In the genomic region with DNA sequence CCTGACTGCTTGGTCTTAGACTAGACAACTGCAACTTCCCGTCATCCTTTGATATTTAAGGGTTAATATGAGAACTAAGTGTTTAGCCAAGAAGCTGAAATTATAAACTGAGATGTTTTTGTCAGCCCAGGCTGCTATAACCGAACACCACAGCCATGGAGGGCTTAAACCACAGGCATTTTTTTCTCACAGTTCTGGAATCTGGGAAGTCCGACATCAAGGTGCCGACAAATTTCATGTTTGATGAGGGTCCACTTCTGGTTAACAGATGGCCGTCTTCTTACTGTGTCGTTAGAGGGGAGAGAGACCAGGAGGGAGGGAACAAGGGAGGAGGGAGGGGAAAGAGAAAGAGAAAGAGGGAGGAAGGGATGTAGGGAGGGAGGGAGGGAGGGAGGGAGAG, we compare ENCODE assay signal across 20 cellular contexts. TPM values are rescaled to one million over a fixed set of nuclear protein-coding genes. Genes with fewer than 3 reads are reported as not detected.
DNase-seq lines count a peak whose midpoint lies in the region; ATAC-seq, FAIRE-seq and TF ChIP-seq lines count a peak whose summit lies in the region.
"Had no signal": no experiment of that assay in that cellular context is flagged by ENCODE, and none has a peak within 500 bp of the region (broad histone marks: within the 10 kb centered on the region; RNA-seq: fewer than 3 reads in every experiment).

No MANE protein-coding gene starts in this region.

- no peak overlapping the region for H2BK15ac ChIP-seq in IMR-90 (ENCODE audit: low read depth, low read length)

- no peak overlapping the region for H3K56ac ChIP-seq in IMR-90 (ENCODE audit: extremely low read depth, insufficient read depth, low read length)

- peak overlapping the region in 2 of 3 experiments; percentile 19 to 56 for H3K4me3 Mint-ChIP-seq in nephron
- H3K4me3 Mint-ChIP-seq: dendritic cell treated with granulocyte-macrophage colony-stimulating factor and Interleukin-4, amounts not matched to agents 40 ng/mL and 50 ng/mL, for 4 days; WTC11 had no signal

- H3K14ac ChIP-seq in IMR-90 (replicated peaks; ENCODE audit: low read depth, low read length), result no peak overlapping the region

- no peak overlapping the region for H4K91ac ChIP-seq in IMR-90 (ENCODE audit: insufficient read depth, low read depth, low read length)

- H4K5ac ChIP-seq in IMR-90 (ENCODE audit: low read depth, low read length), result 0 out of 2 replicates have a peak overlapping the region, but pooled peaks have one; percentile 33

- no peak overlapping the region for H3K27ac ChIP-seq in IMR-90 (ENCODE audit: insufficient read depth, low read length)
- H3K27ac ChIP-seq: hepatocyte, right atrium auricular region had no signal

- ATAC-seq in IMR-90 (ENCODE audit: low read depth), result peak; percentile 84
- no peak for ATAC-seq in left cardiac atrium
- ATAC-seq: WTC11 had no signal

- 0% methylated on average over 2 of the region's 6 CpGs; no CpG with 5 or more reads in 1 of the 2 experiments for whole genome bisulfite sequencing in IMR-90 (ENCODE audit: extremely low coverage in 2 of 2, insufficient read length in 1 of 2), 2 experiments

- dilution Hi-C loops in IMR-90 (cut with HindIII; ENCODE audit: low sequenced_read_pairs, unreplicated experiment), result no loop called here

- DNase-seq in D721Med (ENCODE audit: insufficient read length, low spot score) (no peak), IMR-90 (peak; percentile 46), cardiac fibroblast (ENCODE audit: low read depth in 2 of 2) (peak; percentile 14 to 41), left cardiac atrium (no peak), DMS153 treated with DMSO at 0.1 percent for 48 hours (lab: John Stamatoyannopoulos, UW; ENCODE audit: unreplicated experiment) (no peak), anterior cingulate cortex (lab: John Stamatoyannopoulos, UW) (no peak), NCI-H2081 treated with DMSO at 0.1 percent for 48 hours (lab: John Stamatoyannopoulos, UW) (no peak)
- DNase-seq: activated CD8-positive, alpha-beta memory T cell treated with anti-CD3 and anti-CD28 coated beads for 24 hours; amygdala; kidney glomerular epithelial cell; T-helper 1 cell had no signal

- intact Hi-C loops in IMR-90 (cut with micrococcal nuclease) (no loop called here), left cardiac atrium (cut with DNase I) (loop anchor here in 1 of 2 donors (5.0 to 10.0 kb wide), 2 partner anchors 55 to 137 kb away; no protein-coding TSS in a partner anchor)

- no peaks in the 10 kb centered on the region for H3K79me1 ChIP-seq in IMR-90 (ENCODE audit: low read depth in 1 of 2, low read length in 2 of 2)

- peaks cover 7% of the 10 kb centered on the region for H3K27me3 Mint-ChIP-seq in nephron (ENCODE audit: low read depth)

- H2BK5ac ChIP-seq in IMR-90 (ENCODE audit: low read depth, low read length, poor library complexity, severe bottlenecking), result no peak overlapping the region

- no peak overlapping the region for H2AK5ac ChIP-seq in IMR-90 (ENCODE audit: low read depth, low read length)

- peaks cover 3% of the 10 kb centered on the region; the same call in 1 of the 2 replicates for H3K9me3 ChIP-seq in IMR-90 (ENCODE audit: control insufficient read depth, insufficient read depth, low read length)
- H3K9me3 ChIP-seq: right atrium auricular region had no signal

- H3K9me1 ChIP-seq in IMR-90 (ENCODE audit: insufficient read depth, low read length), result no peaks in the 10 kb centered on the region

- H3K4me2 ChIP-seq in IMR-90 (ENCODE audit: low read depth, low read length), result peak overlapping the region; percentile 91
- H3K4me2 ChIP-seq: hepatocyte had no signal

- H3K4me1 Mint-ChIP-seq in nephron, result peaks cover 34% of the 10 kb centered on the region

- CTCF ChIA-PET in IMR-90 (lab: Yijun Ruan, JAX), result interaction anchor here (0.5 to 0.8 kb wide), 2 partner anchors 136 to 1844 kb away, joined by 3 read pairs; no protein-coding TSS in a partner anchor

- H3K18ac ChIP-seq in IMR-90 (ENCODE audit: low read depth, low read length), result 0 out of 2 replicates have a peak overlapping the region, but pooled peaks have one; percentile 45

- H2AFZ ChIP-seq in IMR-90 (replicated peaks; ENCODE audit: low read length, poor library complexity), result no peak overlapping the region
- H2AFZ ChIP-seq: hepatocyte had no signal

- FAIRE-seq in D721Med (lab: Jason Lieb, UNC), result peak; percentile 80

- no peak overlapping the region for H2BK20ac ChIP-seq in IMR-90 (ENCODE audit: low read depth, low read length)

- TF ChIP-seq POLR2A in IMR-90 (IDR thresholded peaks at IDR 0.05; ENCODE audit: low read depth, low read length), result no peak

- H4K20me1 ChIP-seq in IMR-90 (ENCODE audit: insufficient read depth, low read length), result no peaks in the 10 kb centered on the region
- H4K20me1 ChIP-seq: BLaER1 had no signal

- TF ChIP-seq RAD21 in IMR-90 (IDR thresholded peaks at IDR 0.05; ENCODE audit: low read length), result no peak

- POLR2A ChIA-PET in IMR-90 (lab: Charles Lee; ENCODE audit: unreplicated experiment), result interaction anchor here (0.6 kb wide), 1 partner anchor 723 kb away, joined by 3 read pairs; no protein-coding TSS in a partner anchor

- no peak overlapping the region; a peak in 1 of 4 replicates for H4K8ac ChIP-seq in IMR-90 (ENCODE audit: low read depth in 2 of 2, low read length in 2 of 2)

- in situ Hi-C loops in IMR-90 (cut with MboI; ENCODE audit: low sequenced_read_pairs), result no loop called here

- H3K4ac ChIP-seq in IMR-90 (ENCODE audit: low read depth, low read length), result no peak overlapping the region

- H3K4me3 ChIP-seq in IMR-90 (ENCODE audit: insufficient read depth, low read depth, low read length) (peak overlapping the region; percentile 52), cardiac fibroblast (replicated peaks in 1 of 2; ENCODE audit: low read depth in 2 of 2, low read length in 2 of 2) (no peak overlapping the region)
- H3K4me3 ChIP-seq: BLaER1, hepatocyte, right atrium auricular region had no signal

- no peaks in the 10 kb centered on the region for H3K36me3 ChIP-seq in IMR-90 (ENCODE audit: control insufficient read depth, insufficient read depth, low read length)
- H3K36me3 ChIP-seq: BLaER1, right atrium auricular region had no signal

- H3K4me1 ChIP-seq in IMR-90 (ENCODE audit: control insufficient read depth, insufficient read depth, low read length), result no peaks in the 10 kb centered on the region

- peaks cover 14% of the 10 kb centered on the region for H3K27me3 ChIP-seq in IMR-90 (ENCODE audit: control insufficient read depth, insufficient read depth, low read length)
- H3K27me3 ChIP-seq: BLaER1, hepatocyte, right atrium auricular region had no signal

- peak overlapping the region; percentile 73; the same call in 1 of the 2 replicates for H3K9ac ChIP-seq in IMR-90 (ENCODE audit: low read depth, low read length)
- H3K9ac ChIP-seq: BLaER1 had no signal

- BruUV-seq in IMR-90 (replicated peaks; lab: Mats Ljungman, UMichigan), result no TSS peak

- no peak overlapping the region for H2AK9ac ChIP-seq in IMR-90 (replicated peaks; ENCODE audit: low read depth, low read length, poor library complexity)

- TF ChIP-seq CTCF in D721Med (IDR thresholded peaks at IDR 0.05; ENCODE audit: insufficient read depth, missing control alignments) (no peak), IMR-90 (conservative IDR thresholded peaks at IDR 0.05; ENCODE audit: low read depth, low read length) (no peak), cardiac fibroblast (IDR thresholded peaks at IDR 0.05; ENCODE audit: low read depth, low read length) (no peak), nephron (IDR thresholded peaks at IDR 0.05; ENCODE audit: unreplicated experiment in 3 of 3) (no peak)

- no peak overlapping the region for H2BK120ac ChIP-seq in IMR-90 (ENCODE audit: low read depth, low read length)

- H3K27ac Mint-ChIP-seq in nephron, result no peak overlapping the region
- H3K27ac Mint-ChIP-seq: activated T-helper 2 cell treated with anti-CD3 and anti-CD28 coated beads, Interferon-gamma antibody, Interleukin-2, Interleukin-4, amounts not matched to agents 10 μg/mL and 5 μg/mL and 100 μg/mL, durations not matched to agents 14 hours and 24 hours and 36 hours; dendritic cell treated with granulocyte-macrophage colony-stimulating factor and Interleukin-4, amounts not matched to agents 40 ng/mL and 50 ng/mL, for 4 days; WTC11 had no signal

- H3K36me3 Mint-ChIP-seq in nephron (ENCODE audit: low read depth), result no peaks in the 10 kb centered on the region
- H3K36me3 Mint-ChIP-seq: WTC11 had no signal

- peaks cover 2% of the 10 kb centered on the region for H3K9me3 Mint-ChIP-seq in nephron
- H3K9me3 Mint-ChIP-seq: activated T-helper 2 cell treated with anti-CD3 and anti-CD28 coated beads, Interferon-gamma antibody, Interleukin-2, Interleukin-4, amounts not matched to agents 10 μg/mL and 5 μg/mL and 100 μg/mL, durations not matched to agents 14 hours and 24 hours and 36 hours; dendritic cell treated with granulocyte-macrophage colony-stimulating factor and Interleukin-4, amounts not matched to agents 40 ng/mL and 50 ng/mL, for 4 days had no signal

- H3K23ac ChIP-seq in IMR-90 (ENCODE audit: low read depth, low read length), result no peak overlapping the region

TF ChIP-seq in IMR-90, 13 proteins besides CTCF, POLR2A, EP300 and RAD21 (continues in another document):
- TF ChIP-seq, protein P1, sequence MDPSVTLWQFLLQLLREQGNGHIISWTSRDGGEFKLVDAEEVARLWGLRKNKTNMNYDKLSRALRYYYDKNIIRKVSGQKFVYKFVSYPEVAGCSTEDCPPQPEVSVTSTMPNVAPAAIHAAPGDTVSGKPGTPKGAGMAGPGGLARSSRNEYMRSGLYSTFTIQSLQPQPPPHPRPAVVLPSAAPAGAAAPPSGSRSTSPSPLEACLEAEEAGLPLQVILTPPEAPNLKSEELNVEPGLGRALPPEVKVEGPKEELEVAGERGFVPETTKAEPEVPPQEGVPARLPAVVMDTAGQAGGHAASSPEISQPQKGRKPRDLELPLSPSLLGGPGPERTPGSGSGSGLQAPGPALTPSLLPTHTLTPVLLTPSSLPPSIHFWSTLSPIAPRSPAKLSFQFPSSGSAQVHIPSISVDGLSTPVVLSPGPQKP (IDR thresholded peaks at IDR 0.05; ENCODE audit: borderline replicate concordance, low read depth, low read length), result no peak
- TF ChIP-seq MXI1 (IDR thresholded peaks at IDR 0.05; ENCODE audit: borderline replicate concordance, low read depth, low read length) (no peak), BHLHE40 (IDR thresholded peaks at IDR 0.05; ENCODE audit: low read depth, low read length) (no peak)

RNA-seq across cellular contexts. Expression of gene CNDP2, which starts 6.5 kb away (rescaled TPM):
- total RNA-seq in IMR-90 (2012; rRNA removed) (52.0 and 52.2 TPM in 2 replicates), left cardiac atrium (10 to 100 TPM; 71.1 to 79.4 TPM)
- 59.7 and 67.9 TPM in 2 replicates for polyA plus RNA-seq in IMR-90 (2012; rRNA removed)
- polyA plus RNA-seq in IMR-90 (2012; cell fraction: cytosol; rRNA removed), result 32.4 and 58.7 TPM in 2 replicates
- 30.9 and 48.2 TPM in 2 replicates for polyA plus RNA-seq in IMR-90 (2012; cell fraction: nucleus; rRNA removed; ENCODE audit: low replicate concordance)

RNA-seq across cellular contexts. Expression of gene DIPK1C, which starts 32.5 kb away (rescaled TPM):
- total RNA-seq in IMR-90 (2012; rRNA removed) (not detected in 2 replicates), left cardiac atrium (1 to 10 TPM; 1.3 to 1.5 TPM)
- not detected in 2 replicates for polyA plus RNA-seq in IMR-90 (2012; rRNA removed)
- not detected in 2 replicates for polyA plus RNA-seq in IMR-90 (2012; cell fraction: cytosol; rRNA removed)
- not detected in 2 replicates for polyA plus RNA-seq in IMR-90 (2012; cell fraction: nucleus; rRNA removed; ENCODE audit: low replicate concordance)
- total RNA-seq: activated T-helper 2 cell treated with anti-CD3 and anti-CD28 coated beads, Interferon-gamma antibody, Interleukin-2, Interleukin-4, amounts not matched to agents 10 μg/mL and 5 μg/mL and 100 μg/mL, durations not matched to agents 14 hours and 24 hours and 36 hours; epithelial cell of proximal tubule; subcutaneous adipose tissue; WTC11 had no signal

RNA-seq across cellular contexts. Expression of gene CNDP1, which starts 44.7 kb away (rescaled TPM):
- not detected in 2 replicates for total RNA-seq in IMR-90 (2012; rRNA removed)
- not detected in 2 replicates for polyA plus RNA-seq in IMR-90 (2012; rRNA removed)
- not detected in 2 replicates for polyA plus RNA-seq in IMR-90 (2012; cell fraction: cytosol; rRNA removed)
- 0.06 and 0.13 TPM in 2 replicates for polyA plus RNA-seq in IMR-90 (2012; cell fraction: nucleus; rRNA removed; ENCODE audit: low replicate concordance)
- total RNA-seq in left cardiac atrium, result not detected
- total RNA-seq: epithelial cell of proximal tubule, hepatocyte, right atrium auricular region had no signal

Comparison
In these comparisons a context has a peak if more than half of its experiments do, and no peak if none do; other contexts are left out.
1. DNase-seq: peak in IMR-90 (single experiment) and cardiac fibroblast (2 of 2); none in D721Med (single experiment), left cardiac atrium (single experiment), DMS153 treated with DMSO at 0.1 percent for 48 hours (single experiment), anterior cingulate cortex (0 of 58) and NCI-H2081 treated with DMSO at 0.1 percent for 48 hours (single experiment).